In genomic region chr7:24896031-24896433, GRCh38 we compare ENCODE assay signal across 8 cellular contexts.
A peak's percentile ranks its signal among the peaks of the same experiment; 100 is the strongest.
DNase-seq lines count a peak whose midpoint lies in the region; ATAC-seq and TF ChIP-seq lines count a peak whose summit lies in the region.
"Had no signal": no experiment of that assay in that cellular context is flagged by ENCODE, and none has a peak within 500 bp of the region (broad histone marks: within the 10 kb centered on the region; RNA-seq: fewer than 3 reads in every experiment).

No MANE protein-coding gene starts in this region.

- peak overlapping the region; percentile 39; the same call in 1 of the 2 replicates for H3K4me2 ChIP-seq in MM.1S (ENCODE audit: low read depth, low read length)

- H3K4me3 ChIP-seq in MM.1S (ENCODE audit: low read length) = no peak overlapping the region
- H3K4me3 ChIP-seq: dorsolateral prefrontal cortex had no signal

- no peaks in the 10 kb centered on the region for H3K9me2 ChIP-seq in MM.1S (replicated peaks; ENCODE audit: insufficient read depth, low read length)

- H3K79me2 ChIP-seq in MM.1S (ENCODE audit: low read length) = peaks cover 82% of the 10 kb centered on the region

- peak overlapping the region; percentile 34 for H3K27ac Mint-ChIP-seq in stimulated activated effector memory CD8-positive, alpha-beta T cell treated with anti-CD3 and anti-CD28 coated beads, Interleukin-12 subunit alpha, Interleukin-12 subunit beta, amount 100 ng/mL, for 72 hours

- ATAC-seq in GM18873 (IDR thresholded peaks at IDR 0.05; ENCODE audit: low FRiP score, unreplicated experiment) (peak; percentile 62), HG02588 (IDR thresholded peaks at IDR 0.05; ENCODE audit: unreplicated experiment) (peak; percentile 67)
- ATAC-seq in stimulated activated effector memory CD8-positive, alpha-beta T cell treated with anti-CD3 and anti-CD28 coated beads, Interleukin-12 subunit alpha, Interleukin-12 subunit beta, amount 100 ng/mL, for 72 hours = peak; percentile 81

- peak overlapping the region; percentile 19 for H3K4me3 Mint-ChIP-seq in stimulated activated effector memory CD8-positive, alpha-beta T cell treated with anti-CD3 and anti-CD28 coated beads, Interleukin-12 subunit alpha, Interleukin-12 subunit beta, amount 100 ng/mL, for 72 hours

- no peaks in the 10 kb centered on the region for H3K9me3 ChIP-seq in MM.1S (replicated peaks; ENCODE audit: insufficient read depth, low read length)

- H3K36me3 Mint-ChIP-seq in stimulated activated effector memory CD8-positive, alpha-beta T cell treated with anti-CD3 and anti-CD28 coated beads, Interleukin-12 subunit alpha, Interleukin-12 subunit beta, amount 100 ng/mL, for 72 hours = peaks cover 16% of the 10 kb centered on the region

- H3K27ac ChIP-seq in MM.1S (ENCODE audit: low read length) = peak overlapping the region; percentile 76

- peak; percentile 40 for TF ChIP-seq CTCF in MM.1S (IDR thresholded peaks at IDR 0.05; ENCODE audit: low read length)

- DNase-seq in MM.1S = peak; percentile 77
- DNase-seq in stimulated activated effector memory CD8-positive, alpha-beta T cell treated with anti-CD3 and anti-CD28 coated beads, Interleukin-12 subunit alpha, Interleukin-12 subunit beta, amount 100 ng/mL, for 72 hours (ENCODE audit: low spot score in 2 of 2) = no peak
- no peak for DNase-seq in nucleus accumbens (lab: John Stamatoyannopoulos, UW)
- no peak for DNase-seq in stimulated activated CD4-positive, alpha-beta T cell treated with anti-CD3 and anti-CD28 coated beads, Interleukin-4, amount 100 ng/mL, for 24 hours
- no peak for DNase-seq in dedifferentiated amniotic fluid mesenchymal stem cell (ENCODE audit: extremely low spot score)
- DNase-seq: dorsolateral prefrontal cortex had no signal

- peaks cover 60% of the 10 kb centered on the region for H3K4me1 Mint-ChIP-seq in stimulated activated effector memory CD8-positive, alpha-beta T cell treated with anti-CD3 and anti-CD28 coated beads, Interleukin-12 subunit alpha, Interleukin-12 subunit beta, amount 100 ng/mL, for 72 hours

- H4K20me1 ChIP-seq in MM.1S (ENCODE audit: insufficient read depth, low read length) = no peaks in the 10 kb centered on the region

- H3K9me3 Mint-ChIP-seq in stimulated activated effector memory CD8-positive, alpha-beta T cell treated with anti-CD3 and anti-CD28 coated beads, Interleukin-12 subunit alpha, Interleukin-12 subunit beta, amount 100 ng/mL, for 72 hours = no peaks in the 10 kb centered on the region

- 0 out of 2 replicates have a peak overlapping the region, but pooled peaks have one; percentile 6 for H3K9ac ChIP-seq in MM.1S (ENCODE audit: low read length)

- H3K4me1 ChIP-seq in MM.1S (ENCODE audit: low read length) = peaks cover 54% of the 10 kb centered on the region

- H3K27me3 ChIP-seq in MM.1S (replicated peaks; ENCODE audit: insufficient read depth, low read length) = no peaks in the 10 kb centered on the region
- H3K27me3 ChIP-seq: dorsolateral prefrontal cortex had no signal

- no peaks in the 10 kb centered on the region for H3K36me3 ChIP-seq in MM.1S (replicated peaks; ENCODE audit: insufficient read depth, low read length)

- H2AFZ ChIP-seq in MM.1S (ENCODE audit: low read length) = no peak overlapping the region

- peaks cover 6% of the 10 kb centered on the region; the same call in 1 of the 2 replicates for H3F3A ChIP-seq in MM.1S (ENCODE audit: insufficient read depth, low read length)
